ENCODE assay signal across 17 cellular contexts in the genomic region with DNA sequence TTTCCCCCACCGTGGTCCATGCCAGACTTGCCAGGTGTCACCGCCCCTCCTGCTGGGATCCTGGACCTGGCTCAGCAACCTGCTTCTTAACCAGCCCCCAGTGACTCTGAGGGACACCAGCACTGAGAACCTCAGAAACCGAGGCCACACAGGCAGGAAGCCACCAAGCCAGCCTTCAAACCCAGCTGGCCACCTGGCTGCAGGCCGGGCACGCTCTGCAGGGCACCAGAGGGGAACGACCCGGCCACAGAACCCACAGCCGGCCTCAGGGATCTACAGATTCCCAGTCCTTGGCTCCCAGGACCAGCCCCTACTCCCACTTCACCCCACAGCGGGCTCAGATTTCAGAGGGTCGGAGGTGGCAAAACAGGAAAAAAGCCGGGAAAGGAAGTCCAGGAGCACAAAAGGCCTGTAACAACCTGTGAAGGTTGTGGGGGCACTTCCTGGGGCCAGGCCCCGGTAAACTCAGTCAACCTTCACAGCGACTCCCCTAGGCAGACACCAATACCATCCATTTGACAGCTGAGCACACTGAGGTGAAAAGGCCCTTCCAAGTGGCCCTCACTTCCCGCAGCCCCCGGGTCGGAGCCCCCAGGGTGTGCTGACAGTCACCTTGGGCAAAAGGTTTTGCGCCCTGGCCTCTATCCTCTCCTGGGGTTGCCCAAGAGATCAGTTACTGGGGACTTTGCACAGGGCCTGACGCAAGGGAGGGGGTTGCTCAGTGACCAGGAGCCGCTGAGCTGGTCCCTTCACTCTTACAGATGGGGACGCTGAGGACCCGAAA. TPM values are rescaled to one million over a fixed set of nuclear protein-coding genes. Genes with fewer than 3 reads are reported as not detected.
DNase-seq lines count a peak whose midpoint lies in the region; ATAC-seq and TF ChIP-seq lines count a peak whose summit lies in the region.
"Had no signal": no experiment of that assay in that cellular context is flagged by ENCODE, and none has a peak within 500 bp of the region (broad histone marks: within the 10 kb centered on the region; RNA-seq: fewer than 3 reads in every experiment).

No MANE protein-coding gene starts in this region.

- peaks cover 81% of the 10 kb centered on the region for H3K4me1 Mint-ChIP-seq in CD8-positive, alpha-beta T cell (ENCODE audit: low read depth)
- peaks cover 50% of the 10 kb centered on the region for H3K4me1 Mint-ChIP-seq in activated T-helper 17 cell treated with anti-CD3 and anti-CD28 coated beads, Interleukin-2, amount 50 U/mL, for 72 hours
- peaks cover 14% of the 10 kb centered on the region for H3K4me1 Mint-ChIP-seq in neural progenitor cell

- H3K27ac ChIP-seq in CD8-positive, alpha-beta T cell (ENCODE audit: low read depth, low read length): peak overlapping the region; percentile 29
- H3K27ac ChIP-seq in neural progenitor cell: no peak overlapping the region
- H3K27ac ChIP-seq: coronary artery, ovary had no signal

- H3K27ac Mint-ChIP-seq in CD8-positive, alpha-beta T cell: peak overlapping the region; percentile 93
- H3K27ac Mint-ChIP-seq in activated T-helper 17 cell treated with anti-CD3 and anti-CD28 coated beads, Interleukin-2, amount 50 U/mL, for 72 hours: peak overlapping the region; percentile 84
- H3K27ac Mint-ChIP-seq in neural progenitor cell: no peak overlapping the region

- no peaks in the 10 kb centered on the region for H3K9me3 Mint-ChIP-seq in CD8-positive, alpha-beta T cell
- no peaks in the 10 kb centered on the region for H3K9me3 Mint-ChIP-seq in activated T-helper 17 cell treated with anti-CD3 and anti-CD28 coated beads, Interleukin-2, amount 50 U/mL, for 72 hours
- H3K9me3 Mint-ChIP-seq in neural progenitor cell: no peaks in the 10 kb centered on the region

- POLR2A ChIA-PET in CD8-positive, alpha-beta T cell (lab: Charles Lee): interaction anchor here (9.4 kb wide), 1 partner anchor 10 kb away, joined by 195 read pairs; a partner anchor contains a TSS

- ATAC-seq in CD8-positive, alpha-beta T cell: no peak
- ATAC-seq in HG02759 (IDR thresholded peaks at IDR 0.05; ENCODE audit: unreplicated experiment) (peak; percentile 55), SK-N-SH treated with all-trans-retinoic acid at 6 μM for 48 hours (no peak), GM19452 (IDR thresholded peaks at IDR 0.05; ENCODE audit: unreplicated experiment) (no peak)
- no peak for ATAC-seq in activated T-helper 17 cell treated with anti-CD3 and anti-CD28 coated beads, Interleukin-2, amount 50 U/mL, for 72 hours (replicated peaks)
- ATAC-seq: Panc1 had no signal

- H4K20me1 ChIP-seq in neural progenitor cell (ENCODE audit: low read depth): no peaks in the 10 kb centered on the region

- peaks cover 95% of the 10 kb centered on the region for H3K4me1 ChIP-seq in CD8-positive, alpha-beta T cell (ENCODE audit: insufficient read depth, low read length)
- peaks cover 4% of the 10 kb centered on the region for H3K4me1 ChIP-seq in neural progenitor cell

- no peaks in the 10 kb centered on the region for H3F3A ChIP-seq in neural progenitor cell (ENCODE audit: low read depth)

- TF ChIP-seq CTCF in CD8-positive, alpha-beta T cell (IDR thresholded peaks at IDR 0.05): no peak
- TF ChIP-seq CTCF in neural progenitor cell (IDR thresholded peaks at IDR 0.05): no peak

- H2AFZ ChIP-seq in neural progenitor cell (replicated peaks): no peak overlapping the region

- H3K36me3 ChIP-seq in CD8-positive, alpha-beta T cell (ENCODE audit: insufficient read depth, low read length): peaks cover 62% of the 10 kb centered on the region
- no peaks in the 10 kb centered on the region for H3K36me3 ChIP-seq in neural progenitor cell
- H3K36me3 ChIP-seq: ovary had no signal

- H3K9ac ChIP-seq in neural progenitor cell: no peak overlapping the region

- CTCF ChIA-PET in CD8-positive, alpha-beta T cell (lab: Charles Lee): interaction anchor here (0.7 to 1.0 kb wide), 2 partner anchors 18 to 121 kb away, joined by 3 read pairs; no protein-coding TSS in a partner anchor

- no peaks in the 10 kb centered on the region for H3K27me3 Mint-ChIP-seq in CD8-positive, alpha-beta T cell (ENCODE audit: low read depth)
- H3K27me3 Mint-ChIP-seq in activated T-helper 17 cell treated with anti-CD3 and anti-CD28 coated beads, Interleukin-2, amount 50 U/mL, for 72 hours: no peaks in the 10 kb centered on the region
- H3K27me3 Mint-ChIP-seq in neural progenitor cell (ENCODE audit: insufficient read depth, low read depth): peaks cover 1% of the 10 kb centered on the region

- no peaks in the 10 kb centered on the region for H3K9me3 ChIP-seq in CD8-positive, alpha-beta T cell (ENCODE audit: low read length)
- no peaks in the 10 kb centered on the region for H3K9me3 ChIP-seq in neural progenitor cell (ENCODE audit: low read depth)
- H3K9me3 ChIP-seq: ovary had no signal

- no peaks in the 10 kb centered on the region for H3K79me2 ChIP-seq in neural progenitor cell (ENCODE audit: low read depth)

- no peaks in the 10 kb centered on the region for H3K27me3 ChIP-seq in CD8-positive, alpha-beta T cell (ENCODE audit: insufficient read depth, low read length)
- H3K27me3 ChIP-seq in neural progenitor cell: no peaks in the 10 kb centered on the region
- H3K27me3 ChIP-seq: ovary had no signal

- intact Hi-C loops in CD8-positive, alpha-beta T cell (cut with DNase I, micrococcal nuclease): loop anchor here in 1 of 2 experiments (5.0 kb wide), 1 partner anchor 494 kb away; no protein-coding TSS in a partner anchor

- H3K4me3 ChIP-seq in CD8-positive, alpha-beta T cell (ENCODE audit: low read depth, low read length): no peak overlapping the region
- H3K4me3 ChIP-seq in neural progenitor cell: no peak overlapping the region
- H3K4me3 ChIP-seq: coronary artery, ovary had no signal

- DNase-seq in CD8-positive, alpha-beta T cell: peak in 1 of 7 experiments; percentile 48
- peak; percentile 36 for DNase-seq in myocyte (ENCODE audit: low read depth)
- no peak for DNase-seq in neural progenitor cell (ENCODE audit: low spot score)
- DNase-seq in SKM-1 (lab: John Stamatoyannopoulos, UW; ENCODE audit: unreplicated experiment): no peak
- DNase-seq: activated CD4-positive, alpha-beta T cell treated with anti-CD3 and anti-CD28 coated beads for 1 hour; erythroblast; Karpas-422; NCI-H146; NCI-H446 treated with DMSO at 0.1 percent for 48 hours; ovary; stimulated activated naive CD4-positive, alpha-beta T cell had no signal

- no peak overlapping the region for H3K4me2 ChIP-seq in neural progenitor cell

- peak overlapping the region; percentile 26 for H3K4me3 Mint-ChIP-seq in CD8-positive, alpha-beta T cell
- peak overlapping the region; percentile 42 for H3K4me3 Mint-ChIP-seq in activated T-helper 17 cell treated with anti-CD3 and anti-CD28 coated beads, Interleukin-2, amount 50 U/mL, for 72 hours
- H3K4me3 Mint-ChIP-seq in neural progenitor cell: no peak overlapping the region

- peaks cover 86% of the 10 kb centered on the region for H3K36me3 Mint-ChIP-seq in CD8-positive, alpha-beta T cell
- H3K36me3 Mint-ChIP-seq in activated T-helper 17 cell treated with anti-CD3 and anti-CD28 coated beads, Interleukin-2, amount 50 U/mL, for 72 hours (ENCODE audit: low read depth): peaks cover 100% of the 10 kb centered on the region
- H3K36me3 Mint-ChIP-seq in neural progenitor cell: no peaks in the 10 kb centered on the region

TF ChIP-seq in SK-N-SH treated with all-trans-retinoic acid at 6 μM for 48 hours, 23 proteins besides CTCF, POLR2A, EP300 and RAD21:
- TF ChIP-seq GLIS3 (CRISPR knock-in tag; IDR thresholded peaks at IDR 0.05) (no peak), ESRRG (CRISPR knock-in tag; IDR thresholded peaks at IDR 0.05) (no peak), ZFP30 (CRISPR knock-in tag; IDR thresholded peaks at IDR 0.05) (no peak), ZNF565 (CRISPR knock-in tag; conservative IDR thresholded peaks at IDR 0.05; ENCODE audit: low read depth) (no peak), TOX (CRISPR knock-in tag; IDR thresholded peaks at IDR 0.05; ENCODE audit: borderline replicate concordance) (no peak), ARNTL (CRISPR knock-in tag; IDR thresholded peaks at IDR 0.05; ENCODE audit: borderline replicate concordance, low read depth) (no peak), ISL1 (CRISPR knock-in tag; IDR thresholded peaks at IDR 0.05) (no peak)
- TF ChIP-seq, protein P1, sequence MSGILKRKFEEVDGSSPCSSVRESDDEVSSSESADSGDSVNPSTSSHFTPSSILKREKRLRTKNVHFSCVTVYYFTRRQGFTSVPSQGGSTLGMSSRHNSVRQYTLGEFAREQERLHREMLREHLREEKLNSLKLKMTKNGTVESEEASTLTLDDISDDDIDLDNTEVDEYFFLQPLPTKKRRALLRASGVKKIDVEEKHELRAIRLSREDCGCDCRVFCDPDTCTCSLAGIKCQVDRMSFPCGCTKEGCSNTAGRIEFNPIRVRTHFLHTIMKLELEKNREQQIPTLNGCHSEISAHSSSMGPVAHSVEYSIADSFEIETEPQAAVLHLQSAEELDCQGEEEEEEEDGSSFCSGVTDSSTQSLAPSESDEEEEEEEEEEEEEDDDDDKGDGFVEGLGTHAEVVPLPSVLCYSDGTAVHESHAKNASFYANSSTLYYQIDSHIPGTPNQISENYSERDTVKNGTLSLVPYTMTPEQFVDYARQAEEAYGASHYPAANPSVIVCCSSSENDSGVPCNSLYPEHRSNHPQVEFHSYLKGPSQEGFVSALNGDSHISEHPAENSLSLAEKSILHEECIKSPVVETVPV (CRISPR knock-in tag; IDR thresholded peaks at IDR 0.05): no peak
- TF ChIP-seq, protein P2, sequence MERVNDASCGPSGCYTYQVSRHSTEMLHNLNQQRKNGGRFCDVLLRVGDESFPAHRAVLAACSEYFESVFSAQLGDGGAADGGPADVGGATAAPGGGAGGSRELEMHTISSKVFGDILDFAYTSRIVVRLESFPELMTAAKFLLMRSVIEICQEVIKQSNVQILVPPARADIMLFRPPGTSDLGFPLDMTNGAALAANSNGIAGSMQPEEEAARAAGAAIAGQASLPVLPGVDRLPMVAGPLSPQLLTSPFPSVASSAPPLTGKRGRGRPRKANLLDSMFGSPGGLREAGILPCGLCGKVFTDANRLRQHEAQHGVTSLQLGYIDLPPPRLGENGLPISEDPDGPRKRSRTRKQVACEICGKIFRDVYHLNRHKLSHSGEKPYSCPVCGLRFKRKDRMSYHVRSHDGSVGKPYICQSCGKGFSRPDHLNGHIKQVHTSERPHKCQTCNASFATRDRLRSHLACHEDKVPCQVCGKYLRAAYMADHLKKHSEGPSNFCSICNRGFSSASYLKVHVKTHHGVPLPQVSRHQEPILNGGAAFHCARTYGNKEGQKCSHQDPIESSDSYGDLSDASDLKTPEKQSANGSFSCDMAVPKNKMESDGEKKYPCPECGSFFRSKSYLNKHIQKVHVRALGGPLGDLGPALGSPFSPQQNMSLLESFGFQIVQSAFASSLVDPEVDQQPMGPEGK (CRISPR knock-in tag; IDR thresholded peaks at IDR 0.05; ENCODE audit: borderline replicate concordance): no peak

RNA-seq across cellular contexts. Expression of a gene that starts 14.1 kb away (rescaled TPM):
- 100 to 1,000 TPM; 423 to 424 TPM for total RNA-seq in CD8-positive, alpha-beta T cell
- total RNA-seq in activated T-helper 17 cell treated with anti-CD3 and anti-CD28 coated beads, Interleukin-2, amount 50 U/mL, for 72 hours: 100 to 1,000 TPM; 116 to 145 TPM
- total RNA-seq in myocyte (not detected in 2 replicates), neural progenitor cell (ENCODE audit: low replicate concordance) (0.09 TPM in 1 of 2 replicates, not detected in the other)
- 0.11 TPM for polyA plus RNA-seq in myocyte (2012)

Comparison
In these comparisons a context has a peak if more than half of its experiments do, and no peak if none do; other contexts are left out.
1. RNA of a gene that starts 14.1 kb away (total RNA-seq): 423 to 424 TPM in CD8-positive, alpha-beta T cell and 116 to 145 TPM in activated T-helper 17 cell treated with anti-CD3 and anti-CD28 coated beads, Interleukin-2, amount 50 U/mL, for 72 hours; not detected in myocyte and 0.09 TPM in neural progenitor cell; every median in the first group is over 100 times any median in the second.